In the genomic region with DNA sequence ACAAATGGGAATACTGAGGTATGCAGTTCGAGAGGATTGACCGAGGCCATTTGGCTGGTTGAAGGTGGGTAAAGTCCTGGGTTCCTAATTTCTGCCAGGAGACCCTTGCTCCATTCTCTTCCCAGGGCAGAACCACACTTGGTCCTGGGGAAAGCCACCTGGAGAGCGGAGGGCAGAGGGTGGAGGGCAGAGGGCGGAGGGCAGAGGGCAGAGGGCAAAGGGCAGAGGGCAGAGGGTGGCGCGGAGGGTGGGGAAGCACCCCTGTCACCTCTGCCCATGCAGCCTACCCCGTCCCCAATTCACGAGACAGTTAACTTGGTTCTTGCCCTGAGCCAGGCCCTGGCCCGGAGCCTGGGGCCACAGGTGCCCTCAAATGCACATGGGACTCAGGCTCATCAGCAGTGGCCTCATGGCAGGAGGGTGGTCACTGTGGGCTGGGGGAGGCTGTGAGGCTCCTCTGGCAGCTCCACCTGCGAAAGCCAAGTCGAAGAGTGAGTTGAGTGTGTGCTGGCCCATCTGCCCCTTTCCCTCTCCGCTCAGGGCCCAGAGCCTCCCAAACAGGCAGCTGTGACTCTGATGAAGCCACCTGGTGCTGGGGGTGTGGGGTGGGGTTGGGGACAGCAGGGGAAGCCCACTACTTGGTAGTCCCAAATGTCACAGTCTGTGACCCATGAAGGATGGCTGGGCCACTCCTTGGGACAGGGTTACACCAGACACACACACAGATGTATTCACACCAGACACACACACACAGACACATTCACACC, we compare ENCODE assay signal across 21 cellular contexts. TPM values are rescaled to one million over a fixed set of nuclear protein-coding genes. Genes with fewer than 3 reads are reported as not detected.
"Had no signal": no experiment of that assay in that cellular context is flagged by ENCODE, and none has a peak within 500 bp of the region (broad histone marks: within the 10 kb centered on the region; RNA-seq: fewer than 3 reads in every experiment).

No MANE protein-coding gene starts in this region.

- H3K4me3 ChIP-seq: hepatocyte, lower lobe of right lung, smooth muscle cell had no signal

- DNase-seq: activated gamma-delta T cell treated with Interleukin-2 at 50 U/mL for 16 hours; activated T-cell treated with anti-CD3 and anti-CD28 coated beads, Interleukin-2, amount 50 U/mL, for 1 hour; anterior cingulate cortex; effector CD4-positive, alpha-beta T cell; erythroblast; foreskin keratinocyte; immature natural killer cell; lower lobe of right lung; naive B cell; stimulated activated CD4-positive, alpha-beta T cell treated with anti-CD3 and anti-CD28 coated beads, Interleukin-15, amount 100 ng/mL, for 24 hours; T-helper 9 cell had no signal

- H2AFZ ChIP-seq: hepatocyte had no signal

- H3K79me2 ChIP-seq: hepatocyte, parathyroid adenoma had no signal

- ATAC-seq: foreskin keratinocyte; left lobe of liver; lower lobe of right lung; stimulated activated memory B cell treated with anti-CD40 and anti-IgM and Interleukin-4, amounts not matched to agents 10 μg/mL and 1 μg/mL and 100 μg/mL, for 72 hours; WTC11 had no signal

- H3K9me3 ChIP-seq: lower lobe of right lung had no signal

- H3K9ac ChIP-seq: parathyroid adenoma had no signal

- H3K4me1 ChIP-seq: foreskin keratinocyte, parathyroid adenoma had no signal

- H3K27ac ChIP-seq: foreskin keratinocyte, hepatocyte, lower lobe of right lung, parathyroid adenoma had no signal

- H3K27me3 ChIP-seq: hepatocyte had no signal

- H3K4me2 ChIP-seq: hepatocyte, smooth muscle cell had no signal

- H3K36me3 ChIP-seq: lower lobe of right lung had no signal

RNA-seq across cellular contexts. Expression of gene FCN1, which starts 28.0 kb away (rescaled TPM):
- total RNA-seq: fibroblast of lung; foreskin keratinocyte; glomerular endothelial cell; hepatocyte; kidney epithelial cell; smooth muscle cell; T-helper 1 cell treated with Interleukin-12 subunit alpha and Interleukin-12 subunit beta and Interleukin-4 antibody, amounts not matched to agents 30 ng/mL and 1 ng/mL, for 36 hours; WTC11 had no signal
- polyA plus RNA-seq: fibroblast of lung, foreskin keratinocyte, hepatocyte had no signal
